9 cellular contexts compared by ENCODE assay signal in the genomic region with DNA sequence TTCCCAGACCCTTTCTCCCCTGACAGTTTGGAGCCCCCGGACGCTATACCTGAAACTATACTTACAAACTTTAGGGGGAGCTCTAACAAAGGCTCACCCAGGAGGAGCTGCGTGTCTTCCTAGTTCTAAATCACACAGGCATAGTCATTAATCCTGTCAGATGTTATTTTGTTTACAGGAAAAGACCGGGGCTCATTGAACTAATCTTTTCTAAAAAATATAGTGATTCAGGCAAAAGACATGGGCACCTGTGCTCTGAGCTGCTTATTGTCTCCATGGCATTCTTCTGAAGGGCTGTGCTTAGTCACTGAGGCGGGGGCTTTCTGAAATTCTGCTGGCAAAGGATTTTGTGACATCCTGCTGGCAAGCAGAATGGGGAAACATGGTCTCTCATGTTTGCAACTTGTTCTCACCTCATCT.
DNase-seq lines count a peak whose midpoint lies in the region; ATAC-seq and TF ChIP-seq lines count a peak whose summit lies in the region.
"Had no signal": no experiment of that assay in that cellular context is flagged by ENCODE, and none has a peak within 500 bp of the region (broad histone marks: within the 10 kb centered on the region; RNA-seq: fewer than 3 reads in every experiment).

No MANE protein-coding gene starts in this region.

- H3K36me3 ChIP-seq in heart left ventricle (no peaks in the 10 kb centered on the region), ectodermal cell (ENCODE audit: control insufficient read depth, insufficient read depth, low read length) (no peaks in the 10 kb centered on the region)

- TF ChIP-seq POLR2A in heart left ventricle (IDR thresholded peaks at IDR 0.05): no peak

- peak in 10 of 12 donors; percentile 11 to 51 (median 26) for TF ChIP-seq CTCF in heart left ventricle (IDR thresholded peaks at IDR 0.05)
- peak; percentile 78 for TF ChIP-seq CTCF in type B pancreatic cell (conservative IDR thresholded peaks at IDR 0.05)

- peak overlapping the region; percentile 68 for H3K27ac Mint-ChIP-seq in type B pancreatic cell
- H3K27ac Mint-ChIP-seq in activated CD4-positive, alpha-beta T cell treated with anti-CD3 and anti-CD28 coated beads, Interleukin-2, amount 10 ng/mL, durations not matched to agents 24 days and 14 days: no peak overlapping the region

- no peaks in the 10 kb centered on the region for H3K36me3 Mint-ChIP-seq in type B pancreatic cell
- no peaks in the 10 kb centered on the region for H3K36me3 Mint-ChIP-seq in activated CD4-positive, alpha-beta T cell treated with anti-CD3 and anti-CD28 coated beads, Interleukin-2, amount 10 ng/mL, durations not matched to agents 24 days and 14 days (ENCODE audit: low read depth)

- H3K27me3 Mint-ChIP-seq in type B pancreatic cell: no peaks in the 10 kb centered on the region
- no peaks in the 10 kb centered on the region for H3K27me3 Mint-ChIP-seq in activated CD4-positive, alpha-beta T cell treated with anti-CD3 and anti-CD28 coated beads, Interleukin-2, amount 10 ng/mL, durations not matched to agents 24 days and 14 days

- 10 to 16% (median 12%) methylated on average over 5 of the region's 5 CpGs for WGBS in heart left ventricle, 4 donors
- 6 to 10% methylated on average over 5 of the region's 5 CpGs for WGBS in ectodermal cell, 2 experiments

- no peaks in the 10 kb centered on the region for H3K27me3 ChIP-seq in heart left ventricle
- peaks cover 15% of the 10 kb centered on the region for H3K27me3 ChIP-seq in ectodermal cell (ENCODE audit: control insufficient read depth, insufficient read depth, low read length, poor library complexity, severe bottlenecking)

- H3K4me1 ChIP-seq in heart left ventricle (no peaks in the 10 kb centered on the region), ectodermal cell (ENCODE audit: control insufficient read depth, insufficient read depth, low read length) (peaks cover 3% of the 10 kb centered on the region)

- H3K4me3 ChIP-seq in heart left ventricle (no peak overlapping the region), ectodermal cell (ENCODE audit: insufficient read depth, low read depth, low read length) (no peak overlapping the region)

- H3K9me3 ChIP-seq in heart left ventricle (no peaks in the 10 kb centered on the region), ectodermal cell (ENCODE audit: control insufficient read depth, low read length) (no peaks in the 10 kb centered on the region)

- ATAC-seq in heart left ventricle: no peak
- no peak for ATAC-seq in left cardiac atrium
- ATAC-seq in GM21576 (IDR thresholded peaks at IDR 0.05; ENCODE audit: unreplicated experiment): no peak
- ATAC-seq in HG03457 (IDR thresholded peaks at IDR 0.05; ENCODE audit: unreplicated experiment): no peak

- H3K4me3 Mint-ChIP-seq in type B pancreatic cell: peak overlapping the region; percentile 66
- H3K4me3 Mint-ChIP-seq in activated CD4-positive, alpha-beta T cell treated with anti-CD3 and anti-CD28 coated beads, Interleukin-2, amount 10 ng/mL, durations not matched to agents 24 days and 14 days: no peak overlapping the region

- DNase-seq in heart left ventricle (no peak), left cardiac atrium (no peak), NCI-H82 (lab: John Stamatoyannopoulos, UW) (peak; percentile 66), type B pancreatic cell (ENCODE audit: extremely low spot score, unreplicated experiment) (no peak)
- DNase-seq in activated CD4-positive, alpha-beta T cell treated with anti-CD3 and anti-CD28 coated beads, Interleukin-2, amount 10 ng/mL, durations not matched to agents 24 days and 14 days: no peak
- DNase-seq: amniotic stem cell had no signal

- peaks cover 3% of the 10 kb centered on the region for H3K4me1 Mint-ChIP-seq in type B pancreatic cell (ENCODE audit: unreplicated experiment)
- H3K4me1 Mint-ChIP-seq in activated CD4-positive, alpha-beta T cell treated with anti-CD3 and anti-CD28 coated beads, Interleukin-2, amount 10 ng/mL, durations not matched to agents 24 days and 14 days: no peaks in the 10 kb centered on the region

- H3K27ac ChIP-seq in heart left ventricle (no peak overlapping the region), ectodermal cell (ENCODE audit: insufficient read depth, low read depth, low read length, poor library complexity, severe bottlenecking) (peak overlapping the region; percentile 6)

- intact Hi-C loops in heart left ventricle (cut with DNase I) (loop anchor here in 4 of 10 donors (2.0 to 10.0 kb wide), 2 partner anchors 218 to 220 kb away; no protein-coding TSS in a partner anchor), left cardiac atrium (cut with DNase I) (no loop called here)
- intact Hi-C loops in activated CD4-positive, alpha-beta T cell treated with anti-CD3 and anti-CD28 coated beads, Interleukin-2, amount 10 ng/mL, durations not matched to agents 24 days and 14 days (cut with micrococcal nuclease): no loop called here

- H3K9me3 Mint-ChIP-seq in type B pancreatic cell: no peaks in the 10 kb centered on the region
- H3K9me3 Mint-ChIP-seq in activated CD4-positive, alpha-beta T cell treated with anti-CD3 and anti-CD28 coated beads, Interleukin-2, amount 10 ng/mL, durations not matched to agents 24 days and 14 days: no peaks in the 10 kb centered on the region
